Comparison of ENCODE assay signal across 25 cellular contexts in genomic region chr4:126768338-126768737, GRCh38.
"Had no signal": no experiment of that assay in that cellular context is flagged by ENCODE, and none has a peak within 500 bp of the region (broad histone marks: within the 10 kb centered on the region; RNA-seq: fewer than 3 reads in every experiment).

No MANE protein-coding gene starts in this region.

- FAIRE-seq: endothelial cell of umbilical vein had no signal

- H3K9me3 ChIP-seq: colonic mucosa, esophagus muscularis mucosa, esophagus squamous epithelium, gastrocnemius medialis, gastroesophageal sphincter had no signal

- H3K27me3 ChIP-seq: colonic mucosa, dorsolateral prefrontal cortex, esophagus muscularis mucosa, esophagus squamous epithelium, foreskin keratinocyte, gastrocnemius medialis, gastroesophageal sphincter, heart left ventricle, heart right ventricle had no signal

- DNase-seq: colonic mucosa; cortex of kidney; dermis blood vessel endothelial cell; dorsolateral prefrontal cortex; effector CD4-positive, alpha-beta T cell; effector CD8-positive, alpha-beta T cell; effector memory CD4-positive, alpha-beta T cell; effector memory CD8-positive, alpha-beta T cell; endodermal cell; erythroblast; esophagus squamous epithelium; foreskin fibroblast; foreskin keratinocyte; foreskin melanocyte; gastrocnemius medialis; glutamatergic neuron; head of caudate nucleus; heart left ventricle; heart right ventricle had no signal

- H3K4me1 ChIP-seq: colonic mucosa, esophagus squamous epithelium, gastrocnemius medialis had no signal

- H3K4me3 ChIP-seq: colonic mucosa, coronary artery, dorsolateral prefrontal cortex, esophagus muscularis mucosa, esophagus squamous epithelium, gastrocnemius medialis, gastroesophageal sphincter, heart left ventricle, heart right ventricle had no signal

- ATAC-seq: effector memory CD8-positive, alpha-beta T cell; esophagus mucosa; foreskin keratinocyte; gastrocnemius medialis; gastroesophageal sphincter; heart left ventricle; heart right ventricle had no signal

- H3K27ac ChIP-seq: colonic mucosa, coronary artery, dorsolateral prefrontal cortex, epithelial cell of prostate, esophagus muscularis mucosa, esophagus squamous epithelium, foreskin keratinocyte, gastrocnemius medialis, gastroesophageal sphincter, heart right ventricle had no signal

- H3K36me3 ChIP-seq: colonic mucosa, esophagus muscularis mucosa, esophagus squamous epithelium, gastrocnemius medialis, gastroesophageal sphincter, heart left ventricle, heart right ventricle had no signal
